In genomic region chr2:2640818-2641217, GRCh38 we compare ENCODE assay signal across 20 cellular contexts.
A peak's percentile ranks its signal among the peaks of the same experiment; 100 is the strongest.
DNase-seq lines count a peak whose midpoint lies in the region; ATAC-seq and TF ChIP-seq lines count a peak whose summit lies in the region.
"Had no signal": no experiment of that assay in that cellular context is flagged by ENCODE, and none has a peak within 500 bp of the region (broad histone marks: within the 10 kb centered on the region; RNA-seq: fewer than 3 reads in every experiment).

No MANE protein-coding gene starts in this region.

- H3K4me1 Mint-ChIP-seq in brain: peaks cover 68% of the 10 kb centered on the region

- peak; percentile 67 for ATAC-seq in esophagus mucosa
- no peak for ATAC-seq in HG03039 (IDR thresholded peaks at IDR 0.05; ENCODE audit: unreplicated experiment)
- ATAC-seq: SK-N-SH treated with all-trans-retinoic acid at 6 μM for 48 hours had no signal

- no peaks in the 10 kb centered on the region for H3K36me3 ChIP-seq in vagina
- H3K36me3 ChIP-seq: SJCRH30 had no signal

- H3K27ac Mint-ChIP-seq in brain: peak overlapping the region in 3 of 5 experiments; percentile 31 to 93 (median 64)
- H3K27ac Mint-ChIP-seq: CD4-positive, CD25-positive, alpha-beta regulatory T cell; IgD-negative memory B cell had no signal

- no peaks in the 10 kb centered on the region for H3K9me3 ChIP-seq in vagina
- H3K9me3 ChIP-seq: SJCRH30 had no signal

- no peak overlapping the region for H3K4me3 Mint-ChIP-seq in brain
- H3K4me3 Mint-ChIP-seq: CD4-positive, CD25-positive, alpha-beta regulatory T cell; IgD-negative memory B cell had no signal

- no peak overlapping the region for H3K4me3 ChIP-seq in vagina
- H3K4me3 ChIP-seq: SJCRH30 had no signal

- peak; percentile 47 for DNase-seq in activated CD8-positive, alpha-beta memory T cell treated with anti-CD3 and anti-CD28 coated beads for 24 hours
- DNase-seq in activated CD8-positive, alpha-beta memory T cell treated with anti-CD3 and anti-CD28 coated beads, Interleukin-2, amount 50 U/mL, for 4 hours: no peak
- DNase-seq in vagina (ENCODE audit: extremely low spot score in 2 of 2): peak; percentile 64 to 82
- no peak for DNase-seq in HCEC 1CT
- DNase-seq: CD4-positive, CD25-positive, alpha-beta regulatory T cell; DMS153; NCI-H1048; NCI-H1417; NCI-H1694; NCI-H2029 treated with DMSO at 0.1 percent for 48 hours; NCI-H2227 treated with DMSO at 0.1 percent for 48 hours; NCI-H510A treated with DMSO at 0.1 percent for 48 hours; SJCRH30 had no signal

- peaks cover 0 to 5% (median 3%) of the 10 kb centered on the region in 5 experiments for H3K9me3 Mint-ChIP-seq in brain

- no peaks in the 10 kb centered on the region for H3K27me3 ChIP-seq in vagina
- H3K27me3 ChIP-seq: SJCRH30 had no signal

- H3K4me1 ChIP-seq in vagina: no peaks in the 10 kb centered on the region

- H3K27me3 Mint-ChIP-seq in brain: peaks cover 10% of the 10 kb centered on the region
- H3K27me3 Mint-ChIP-seq: CD4-positive, CD25-positive, alpha-beta regulatory T cell had no signal

- TF ChIP-seq POLR2A in vagina (IDR thresholded peaks at IDR 0.05): no peak

- TF ChIP-seq CTCF in brain (conservative IDR thresholded peaks at IDR 0.05): no peak
- no peak for TF ChIP-seq CTCF in vagina (IDR thresholded peaks at IDR 0.05)

- intact Hi-C loops in vagina (cut with DNase I): no loop called here

- no peak overlapping the region for H3K27ac ChIP-seq in vagina
- H3K27ac ChIP-seq: HL-60, KMS-11, SJCRH30 had no signal

- H3K36me3 Mint-ChIP-seq in brain: no peaks in the 10 kb centered on the region
- H3K36me3 Mint-ChIP-seq: CD4-positive, CD25-positive, alpha-beta regulatory T cell; IgD-negative memory B cell had no signal

Comparison
In these comparisons a context has a peak if more than half of its experiments do, and no peak if none do; other contexts are left out.
1. DNase-seq: peak in activated CD8-positive, alpha-beta memory T cell treated with anti-CD3 and anti-CD28 coated beads for 24 hours (single experiment) and vagina (2 of 2); none in activated CD8-positive, alpha-beta memory T cell treated with anti-CD3 and anti-CD28 coated beads, Interleukin-2, amount 50 U/mL, for 4 hours (single experiment) and HCEC 1CT (single experiment).